9 cellular contexts compared by ENCODE assay signal in genomic region chr20:21101453-21102251, GRCh38. TPM values are rescaled to one million over a fixed set of nuclear protein-coding genes. Genes with fewer than 3 reads are reported as not detected.
DNase-seq lines count a peak whose midpoint lies in the region; ATAC-seq, FAIRE-seq and TF ChIP-seq lines count a peak whose summit lies in the region.
"Had no signal": no experiment of that assay in that cellular context is flagged by ENCODE, and none has a peak within 500 bp of the region (broad histone marks: within the 10 kb centered on the region; RNA-seq: fewer than 3 reads in every experiment).

No MANE protein-coding gene starts in this region.

- ATAC-seq in HG02970 (IDR thresholded peaks at IDR 0.05; ENCODE audit: low FRiP score, unreplicated experiment): no peak

- DNase-seq in NCI-H2227 (lab: John Stamatoyannopoulos, UW; ENCODE audit: unreplicated experiment): peak; percentile 13
- DNase-seq in NCI-H2227 treated with DMSO at 0.1 percent for 48 hours (lab: John Stamatoyannopoulos, UW): no peak
- DNase-seq in globus pallidus (ENCODE audit: low spot score): peak; percentile 41
- DNase-seq in pons (ENCODE audit: low spot score): peak; percentile 42
- DNase-seq in GM12892 (ENCODE audit: insufficient read length): no peak
- no peak for DNase-seq in HuH-7 (ENCODE audit: low spot score)

- no peak for TF ChIP-seq POLR2A in GM12892 (IDR thresholded peaks at IDR 0.05; ENCODE audit: low read depth, low read length)

- FAIRE-seq in GM12892 (lab: Jason Lieb, UNC): no peak

- H3K27ac Mint-ChIP-seq in T-helper 1 cell treated with Interleukin-12 subunit alpha and Interleukin-12 subunit beta and Interleukin-4 antibody, amounts not matched to agents 30 μg/mL and 1 μg/mL, for 36 hours: peak overlapping the region; percentile 31

- H3K4me3 Mint-ChIP-seq in T-helper 1 cell treated with Interleukin-12 subunit alpha and Interleukin-12 subunit beta and Interleukin-4 antibody, amounts not matched to agents 30 μg/mL and 1 μg/mL, for 36 hours: peak overlapping the region; percentile 88

- peaks cover 31% of the 10 kb centered on the region for H3K4me1 Mint-ChIP-seq in T-helper 1 cell treated with Interleukin-12 subunit alpha and Interleukin-12 subunit beta and Interleukin-4 antibody, amounts not matched to agents 30 μg/mL and 1 μg/mL, for 36 hours (ENCODE audit: low read depth)

- H3K9me3 Mint-ChIP-seq in T-helper 1 cell treated with Interleukin-12 subunit alpha and Interleukin-12 subunit beta and Interleukin-4 antibody, amounts not matched to agents 30 μg/mL and 1 μg/mL, for 36 hours: no peaks in the 10 kb centered on the region

- H3K36me3 Mint-ChIP-seq in T-helper 1 cell treated with Interleukin-12 subunit alpha and Interleukin-12 subunit beta and Interleukin-4 antibody, amounts not matched to agents 30 μg/mL and 1 μg/mL, for 36 hours (ENCODE audit: low read depth): peaks cover 3% of the 10 kb centered on the region

- peaks cover 91% of the 10 kb centered on the region for H3K27me3 Mint-ChIP-seq in T-helper 1 cell treated with Interleukin-12 subunit alpha and Interleukin-12 subunit beta and Interleukin-4 antibody, amounts not matched to agents 30 μg/mL and 1 μg/mL, for 36 hours (ENCODE audit: low read depth)

RNA-seq across cellular contexts. Expression of gene LINC00237, which starts 4.5 kb away (rescaled TPM):
- polyA plus RNA-seq in GM12892 (2012; ENCODE audit: missing spikeins): not detected
- polyA plus RNA-seq: AG04450 had no signal

RNA-seq across cellular contexts. Expression of gene KIZ, which starts 24.2 kb away (rescaled TPM):
- 8.9 TPM for polyA plus RNA-seq in GM12892 (2012; ENCODE audit: missing spikeins)

Comparison
In these comparisons a context has a peak if more than half of its experiments do, and no peak if none do; other contexts are left out.
1. DNase-seq: peak in NCI-H2227 (single experiment), globus pallidus (single experiment) and pons (single experiment); none in NCI-H2227 treated with DMSO at 0.1 percent for 48 hours (single experiment), GM12892 (single experiment) and HuH-7 (single experiment).